ENCODE assay signal across 18 cellular contexts in the genomic region with DNA sequence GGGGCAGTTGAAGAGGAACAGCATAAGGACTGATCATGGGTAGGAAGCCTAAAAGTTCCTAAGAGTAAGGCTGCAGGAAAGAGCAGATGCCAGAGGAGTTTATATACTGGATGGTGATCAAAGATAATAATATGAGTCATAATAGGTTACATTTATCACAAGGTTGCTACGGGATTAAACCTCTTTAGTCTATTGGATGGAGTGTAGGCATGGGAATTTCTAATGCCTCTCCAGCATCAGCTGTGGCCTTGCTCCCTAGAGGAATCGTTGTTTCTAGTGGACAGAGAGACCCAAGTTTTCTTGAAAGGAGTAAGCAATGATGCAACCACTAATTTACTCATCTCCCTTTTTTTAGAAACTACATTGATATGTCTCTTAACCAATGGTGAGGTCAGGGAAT.
"Had no signal": no experiment of that assay in that cellular context is flagged by ENCODE, and none has a peak within 500 bp of the region (broad histone marks: within the 10 kb centered on the region; RNA-seq: fewer than 3 reads in every experiment).

No MANE protein-coding gene starts in this region.

- DNase-seq: activated B cell treated with CpG ODN at 0.5 μM for 24 hours; activated CD4-positive, alpha-beta memory T cell treated with anti-CD3 and anti-CD28 coated beads, Interleukin-2, amount 10 ng/mL, durations not matched to agents 7 days and 5 days; activated CD4-positive, alpha-beta T cell treated with anti-CD3 and anti-CD28 coated beads for 4 hours; activated CD8-positive, alpha-beta memory T cell treated with anti-CD3 and anti-CD28 coated beads, Interleukin-2, amount 10 ng/mL, durations not matched to agents 7 days and 5 days; activated naive CD4-positive, alpha-beta T cell treated with Interleukin-2 at 50 U/mL for 16 hours; activated naive CD8-positive, alpha-beta T cell treated with anti-CD3 and anti-CD28 coated beads, Interleukin-2, amount 10 ng/mL, durations not matched to agents 7 days and 5 days; cortex of kidney; effector memory CD4-positive, alpha-beta T cell; glutamatergic neuron; hypothalamus; lower lobe of right lung; spleen; stimulated activated naive B cell treated with anti-CD40 and anti-IgM and Interleukin-4, amounts not matched to agents 10 μg/mL and 1 μg/mL and 100 μg/mL, for 72 hours; upper lobe of left lung had no signal

- H3K4me3 ChIP-seq: esophagus muscularis mucosa, lower lobe of right lung, spleen, thoracic aorta, upper lobe of left lung had no signal

- ATAC-seq: activated CD8-positive, alpha-beta memory T cell treated with anti-CD3 and anti-CD28 coated beads, Interleukin-2, amount 10 ng/mL, durations not matched to agents 7 days and 5 days; lower lobe of right lung; natural killer cell treated with Interleukin-12 subunit alpha and Interleukin-12 subunit beta and Interleukin-15 and Interleukin-18, amount 100 ng/mL, for 72 hours; sciatic nerve; stimulated activated naive B cell treated with anti-CD40 and anti-IgM and Interleukin-4, amounts not matched to agents 10 μg/mL and 1 μg/mL and 100 μg/mL, for 72 hours had no signal
